ENCODE assay signal across 9 cellular contexts in the genomic region with DNA sequence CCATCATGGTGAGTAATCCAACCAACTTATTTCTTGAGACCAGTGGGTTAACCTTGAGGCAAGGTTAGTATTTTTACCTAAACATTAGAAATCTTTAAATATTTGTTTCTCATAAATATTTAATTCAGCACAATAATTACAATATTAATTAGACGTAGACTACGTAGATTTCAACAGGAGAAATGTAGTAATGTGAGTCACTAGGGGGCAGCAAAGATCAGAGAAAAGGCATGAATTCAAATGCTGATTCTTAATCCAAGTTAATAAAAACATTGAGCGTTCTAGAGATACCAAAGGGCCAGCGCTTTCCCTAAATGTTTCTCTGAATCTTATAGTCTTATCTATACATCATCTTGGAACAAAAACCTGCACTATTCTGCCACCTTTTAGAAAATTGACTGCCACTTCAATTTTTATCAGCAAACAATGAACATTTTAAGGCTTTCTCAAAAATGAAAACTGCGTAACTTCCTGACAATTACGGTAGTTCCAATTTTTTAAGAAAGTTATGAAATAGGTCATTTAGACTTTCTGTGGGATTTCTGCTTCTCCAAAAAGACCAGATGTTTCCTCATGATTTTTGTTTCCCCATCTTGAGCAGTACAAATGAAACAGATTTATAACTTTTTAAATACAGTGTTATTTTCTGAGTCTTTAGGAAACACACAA.
DNase-seq lines count a peak whose midpoint lies in the region; ATAC-seq, FAIRE-seq and TF ChIP-seq lines count a peak whose summit lies in the region.
"Had no signal": no experiment of that assay in that cellular context is flagged by ENCODE, and none has a peak within 500 bp of the region (broad histone marks: within the 10 kb centered on the region; RNA-seq: fewer than 3 reads in every experiment).

No MANE protein-coding gene starts in this region.

- FAIRE-seq in pancreas (lab: Jason Lieb, UNC), result peak; percentile 97

- H3K27me3 ChIP-seq in HAP-1 (ENCODE audit: low read depth) (no peaks in the 10 kb centered on the region), WERI-Rb-1 (ENCODE audit: insufficient read depth, low read depth, severe bottlenecking) (no peaks in the 10 kb centered on the region), pancreas (no peaks in the 10 kb centered on the region)
- H3K27me3 ChIP-seq: BLaER1 had no signal

- peak; percentile 38; the same call in 1 of the 2 replicates for TF ChIP-seq CTCF in WERI-Rb-1 (IDR thresholded peaks at IDR 0.05; ENCODE audit: low read depth, low read length)
- TF ChIP-seq CTCF in pancreas (IDR thresholded peaks at IDR 0.05), result peak; percentile 18 to 59 (median 42)

- DNase-seq in DMS 273 (lab: John Stamatoyannopoulos, UW; ENCODE audit: unreplicated experiment) (peak; percentile 65), DMS 273 treated with DMSO at 0.1 percent for 48 hours (lab: John Stamatoyannopoulos, UW) (no peak), HAP-1 (ENCODE audit: low spot score in 2 of 2) (peak; percentile 80 to 84), NCI-H2081 treated with DMSO at 0.1 percent for 48 hours (lab: John Stamatoyannopoulos, UW) (peak; percentile 19), WERI-Rb-1 (peak; percentile 46), globus pallidus (ENCODE audit: low spot score) (peak; percentile 86), pancreas (peak in 3 of 6 donors; percentile 32 to 68 (median 33)), posterior vena cava (ENCODE audit: low spot score) (no peak)

- WGBS in pancreas, 2 donors, result 6 to 9% methylated on average over 6 of the region's 6 CpGs

- peaks cover 16% of the 10 kb centered on the region for H3K4me1 ChIP-seq in HAP-1
- peaks cover 5 to 37% (median 29%) of the 10 kb centered on the region in 3 donors for H3K4me1 ChIP-seq in pancreas
- H3K4me1 ChIP-seq: BLaER1 had no signal

- in situ Hi-C loops in HAP-1 (cut with MboI; ENCODE audit: low sequenced_read_pairs), result no loop called here

- peak; percentile 73 to 91 (median 84) for ATAC-seq in pancreas

- H3K4me3 ChIP-seq in HAP-1 (0 out of 2 replicates have a peak overlapping the region, but pooled peaks have one; percentile 2), WERI-Rb-1 (ENCODE audit: low read depth, low read length) (no peak overlapping the region), pancreas (peak overlapping the region in 2 of 4 donors; percentile 18 to 35)
- H3K4me3 ChIP-seq: BLaER1 had no signal

- no peaks in the 10 kb centered on the region for H3K36me3 ChIP-seq in HAP-1 (replicated peaks)
- no peaks in the 10 kb centered on the region for H3K36me3 ChIP-seq in WERI-Rb-1
- no peaks in the 10 kb centered on the region for H3K36me3 ChIP-seq in pancreas
- H3K36me3 ChIP-seq: BLaER1 had no signal

- intact Hi-C loops in pancreas (cut with DNase I), result loop anchor here in 1 of 3 donors (5.0 kb wide), 1 partner anchor 180 kb away; a partner anchor contains a TSS
- intact Hi-C loops in posterior vena cava (cut with DNase I), result loop anchor here (2.0 to 5.0 kb wide), 2 partner anchors 180 to 181 kb away; a partner anchor contains a TSS

- no peaks in the 10 kb centered on the region for H3K9me3 ChIP-seq in HAP-1
- no peaks in the 10 kb centered on the region for H3K9me3 ChIP-seq in WERI-Rb-1 (ENCODE audit: severe bottlenecking)
- no peaks in the 10 kb centered on the region for H3K9me3 ChIP-seq in pancreas
- H3K9me3 ChIP-seq: BLaER1 had no signal

- H3K27ac ChIP-seq in WERI-Rb-1 (no peak overlapping the region), pancreas (peak overlapping the region in 3 of 4 donors; percentile 6 to 78 (median 61))
- H3K27ac ChIP-seq: BLaER1 had no signal

Comparison
In these comparisons a context has a peak if more than half of its experiments do, and no peak if none do; other contexts are left out.
1. DNase-seq: peak in DMS 273 (single experiment), HAP-1 (2 of 2), NCI-H2081 treated with DMSO at 0.1 percent for 48 hours (single experiment), WERI-Rb-1 (single experiment) and globus pallidus (single experiment); none in DMS 273 treated with DMSO at 0.1 percent for 48 hours (single experiment) and posterior vena cava (single experiment).